ENCODE assay signal across 1 cellular context in the genomic region with DNA sequence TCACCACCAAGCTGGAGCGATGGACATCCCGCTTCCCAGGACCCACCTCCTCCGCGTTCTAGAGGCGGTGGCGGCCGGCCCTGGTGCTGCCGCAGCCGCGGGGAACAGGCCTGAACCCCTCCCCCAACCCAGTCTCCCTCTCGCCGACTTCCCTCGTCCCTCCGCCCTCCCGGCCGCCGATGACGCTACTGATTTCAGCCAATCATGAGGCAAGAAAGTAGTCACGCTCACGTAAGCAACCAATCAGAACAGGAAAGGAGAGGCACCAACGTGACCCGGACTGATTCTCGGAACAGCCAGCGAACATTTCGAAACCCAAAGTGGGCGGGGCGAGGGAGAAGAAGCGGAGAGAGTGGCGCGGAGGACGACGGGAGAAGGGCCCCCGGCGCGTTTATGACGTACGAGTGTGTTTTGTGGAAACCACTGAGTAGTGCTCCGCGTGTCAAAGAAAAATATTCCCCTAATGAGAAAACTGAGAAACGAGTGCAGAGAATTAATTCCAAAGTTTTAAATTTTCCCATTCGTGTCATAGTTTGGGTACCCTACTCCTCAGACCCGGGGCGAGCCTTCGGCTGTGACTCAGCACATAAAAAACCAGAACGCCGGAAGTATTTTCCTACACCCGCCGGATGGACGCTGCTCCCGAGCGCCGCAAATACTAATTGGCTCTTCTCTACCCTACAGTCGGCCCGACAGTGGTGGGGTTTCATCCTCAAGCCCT.
TF ChIP-seq lines count a peak whose summit lies in the region.

A gene with protein sequence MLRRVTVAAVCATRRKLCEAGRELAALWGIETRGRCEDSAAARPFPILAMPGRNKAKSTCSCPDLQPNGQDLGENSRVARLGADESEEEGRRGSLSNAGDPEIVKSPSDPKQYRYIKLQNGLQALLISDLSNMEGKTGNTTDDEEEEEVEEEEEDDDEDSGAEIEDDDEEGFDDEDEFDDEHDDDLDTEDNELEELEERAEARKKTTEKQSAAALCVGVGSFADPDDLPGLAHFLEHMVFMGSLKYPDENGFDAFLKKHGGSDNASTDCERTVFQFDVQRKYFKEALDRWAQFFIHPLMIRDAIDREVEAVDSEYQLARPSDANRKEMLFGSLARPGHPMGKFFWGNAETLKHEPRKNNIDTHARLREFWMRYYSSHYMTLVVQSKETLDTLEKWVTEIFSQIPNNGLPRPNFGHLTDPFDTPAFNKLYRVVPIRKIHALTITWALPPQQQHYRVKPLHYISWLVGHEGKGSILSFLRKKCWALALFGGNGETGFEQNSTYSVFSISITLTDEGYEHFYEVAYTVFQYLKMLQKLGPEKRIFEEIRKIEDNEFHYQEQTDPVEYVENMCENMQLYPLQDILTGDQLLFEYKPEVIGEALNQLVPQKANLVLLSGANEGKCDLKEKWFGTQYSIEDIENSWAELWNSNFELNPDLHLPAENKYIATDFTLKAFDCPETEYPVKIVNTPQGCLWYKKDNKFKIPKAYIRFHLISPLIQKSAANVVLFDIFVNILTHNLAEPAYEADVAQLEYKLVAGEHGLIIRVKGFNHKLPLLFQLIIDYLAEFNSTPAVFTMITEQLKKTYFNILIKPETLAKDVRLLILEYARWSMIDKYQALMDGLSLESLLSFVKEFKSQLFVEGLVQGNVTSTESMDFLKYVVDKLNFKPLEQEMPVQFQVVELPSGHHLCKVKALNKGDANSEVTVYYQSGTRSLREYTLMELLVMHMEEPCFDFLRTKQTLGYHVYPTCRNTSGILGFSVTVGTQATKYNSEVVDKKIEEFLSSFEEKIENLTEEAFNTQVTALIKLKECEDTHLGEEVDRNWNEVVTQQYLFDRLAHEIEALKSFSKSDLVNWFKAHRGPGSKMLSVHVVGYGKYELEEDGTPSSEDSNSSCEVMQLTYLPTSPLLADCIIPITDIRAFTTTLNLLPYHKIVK (minus strand): TSS at position 112 of the 721 bp plus-strand sequence. CDS start 112 bp downstream, outside the sequence.

TF ChIP-seq in liver, 16 proteins besides CTCF, POLR2A, EP300 and RAD21 (continued from another document):
- peak in 1 of 2 donors; percentile 37 for TF ChIP-seq HNF4A (conservative IDR thresholded peaks at IDR 0.05)
- peak; percentile 74 to 87 for TF ChIP-seq GABPA (IDR thresholded peaks at IDR 0.05 in 1 of 2, conservative IDR thresholded peaks at IDR 0.05 in 1 of 2)
- TF ChIP-seq, protein P1, sequence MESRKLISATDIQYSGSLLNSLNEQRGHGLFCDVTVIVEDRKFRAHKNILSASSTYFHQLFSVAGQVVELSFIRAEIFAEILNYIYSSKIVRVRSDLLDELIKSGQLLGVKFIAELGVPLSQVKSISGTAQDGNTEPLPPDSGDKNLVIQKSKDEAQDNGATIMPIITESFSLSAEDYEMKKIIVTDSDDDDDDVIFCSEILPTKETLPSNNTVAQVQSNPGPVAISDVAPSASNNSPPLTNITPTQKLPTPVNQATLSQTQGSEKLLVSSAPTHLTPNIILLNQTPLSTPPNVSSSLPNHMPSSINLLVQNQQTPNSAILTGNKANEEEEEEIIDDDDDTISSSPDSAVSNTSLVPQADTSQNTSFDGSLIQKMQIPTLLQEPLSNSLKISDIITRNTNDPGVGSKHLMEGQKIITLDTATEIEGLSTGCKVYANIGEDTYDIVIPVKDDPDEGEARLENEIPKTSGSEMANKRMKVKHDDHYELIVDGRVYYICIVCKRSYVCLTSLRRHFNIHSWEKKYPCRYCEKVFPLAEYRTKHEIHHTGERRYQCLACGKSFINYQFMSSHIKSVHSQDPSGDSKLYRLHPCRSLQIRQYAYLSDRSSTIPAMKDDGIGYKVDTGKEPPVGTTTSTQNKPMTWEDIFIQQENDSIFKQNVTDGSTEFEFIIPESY (IDR thresholded peaks at IDR 0.05) = peak; percentile 79
- peak; percentile 33 to 54 for TF ChIP-seq RXRA (IDR thresholded peaks at IDR 0.05)
- TF ChIP-seq, protein P2, sequence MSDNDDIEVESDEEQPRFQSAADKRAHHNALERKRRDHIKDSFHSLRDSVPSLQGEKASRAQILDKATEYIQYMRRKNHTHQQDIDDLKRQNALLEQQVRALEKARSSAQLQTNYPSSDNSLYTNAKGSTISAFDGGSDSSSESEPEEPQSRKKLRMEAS (IDR thresholded peaks at IDR 0.05) = peak; percentile 47
- TF ChIP-seq TAF1 (conservative IDR thresholded peaks at IDR 0.05) = peak; percentile 94
- TF ChIP-seq SP1 (IDR thresholded peaks at IDR 0.05) = peak; percentile 92
- TF ChIP-seq FOXA1 (IDR thresholded peaks at IDR 0.05) = no peak
- TF ChIP-seq JUND (IDR thresholded peaks at IDR 0.05) = peak in 1 of 2 donors; percentile 40
- TF ChIP-seq FOXA2 (IDR thresholded peaks at IDR 0.05) = no peak
- TF ChIP-seq NR2F2 (IDR thresholded peaks at IDR 0.05) = peak; percentile 65
- TF ChIP-seq, protein P3, sequence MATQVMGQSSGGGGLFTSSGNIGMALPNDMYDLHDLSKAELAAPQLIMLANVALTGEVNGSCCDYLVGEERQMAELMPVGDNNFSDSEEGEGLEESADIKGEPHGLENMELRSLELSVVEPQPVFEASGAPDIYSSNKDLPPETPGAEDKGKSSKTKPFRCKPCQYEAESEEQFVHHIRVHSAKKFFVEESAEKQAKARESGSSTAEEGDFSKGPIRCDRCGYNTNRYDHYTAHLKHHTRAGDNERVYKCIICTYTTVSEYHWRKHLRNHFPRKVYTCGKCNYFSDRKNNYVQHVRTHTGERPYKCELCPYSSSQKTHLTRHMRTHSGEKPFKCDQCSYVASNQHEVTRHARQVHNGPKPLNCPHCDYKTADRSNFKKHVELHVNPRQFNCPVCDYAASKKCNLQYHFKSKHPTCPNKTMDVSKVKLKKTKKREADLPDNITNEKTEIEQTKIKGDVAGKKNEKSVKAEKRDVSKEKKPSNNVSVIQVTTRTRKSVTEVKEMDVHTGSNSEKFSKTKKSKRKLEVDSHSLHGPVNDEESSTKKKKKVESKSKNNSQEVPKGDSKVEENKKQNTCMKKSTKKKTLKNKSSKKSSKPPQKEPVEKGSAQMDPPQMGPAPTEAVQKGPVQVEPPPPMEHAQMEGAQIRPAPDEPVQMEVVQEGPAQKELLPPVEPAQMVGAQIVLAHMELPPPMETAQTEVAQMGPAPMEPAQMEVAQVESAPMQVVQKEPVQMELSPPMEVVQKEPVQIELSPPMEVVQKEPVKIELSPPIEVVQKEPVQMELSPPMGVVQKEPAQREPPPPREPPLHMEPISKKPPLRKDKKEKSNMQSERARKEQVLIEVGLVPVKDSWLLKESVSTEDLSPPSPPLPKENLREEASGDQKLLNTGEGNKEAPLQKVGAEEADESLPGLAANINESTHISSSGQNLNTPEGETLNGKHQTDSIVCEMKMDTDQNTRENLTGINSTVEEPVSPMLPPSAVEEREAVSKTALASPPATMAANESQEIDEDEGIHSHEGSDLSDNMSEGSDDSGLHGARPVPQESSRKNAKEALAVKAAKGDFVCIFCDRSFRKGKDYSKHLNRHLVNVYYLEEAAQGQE (IDR thresholded peaks at IDR 0.05) = peak; percentile 65
- peak; percentile 83 for TF ChIP-seq YY1 (IDR thresholded peaks at IDR 0.05)
TF ChIP-seq in liver: peak in this region for 11.
